In the genomic region with DNA sequence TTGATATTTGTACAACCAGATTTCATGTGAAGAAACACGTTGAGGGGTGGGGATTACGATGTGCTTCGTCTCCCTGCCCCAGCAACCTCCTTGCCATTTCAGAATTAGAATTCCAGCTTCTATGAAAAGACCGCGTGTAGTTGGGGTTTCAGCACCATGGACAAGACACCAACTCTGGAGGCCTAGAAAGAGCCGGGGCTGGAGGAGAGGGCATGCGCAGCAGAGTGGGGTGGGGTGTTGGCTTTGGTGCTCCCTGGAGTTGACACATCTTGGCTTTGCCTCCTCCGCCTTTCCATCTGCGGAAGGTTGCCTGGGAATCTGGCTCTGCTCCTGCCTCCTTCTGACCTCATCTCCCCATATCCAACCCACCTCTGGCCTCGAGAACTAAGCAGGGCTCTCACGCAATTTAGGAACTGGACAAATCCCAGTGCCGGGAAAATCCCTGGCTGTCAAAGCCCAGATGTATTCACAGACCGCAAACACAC, we compare ENCODE assay signal across 1 cellular context.
TF ChIP-seq lines count a peak whose summit lies in the region.

No MANE protein-coding gene starts in this region.

TF ChIP-seq in HepG2, 621 proteins besides CTCF, POLR2A, EP300 and RAD21 (continued from another document):
- TF ChIP-seq MEIS2 (CRISPR knock-in tag; IDR thresholded peaks at IDR 0.05), result 0 out of 2 replicates have a peak, but pooled peaks have one; percentile 54
- TF ChIP-seq MIER2 (CRISPR knock-in tag; IDR thresholded peaks at IDR 0.05), result peak; percentile 98
- TF ChIP-seq SRSF1 (optimal IDR thresholded peaks at IDR 0.05; ENCODE audit: low read depth, low read length), result no peak
- no peak for TF ChIP-seq POLR2G (IDR thresholded peaks at IDR 0.05; ENCODE audit: low read depth, low read length)
- no peak for TF ChIP-seq ATF7-NPFF (CRISPR knock-in tag; IDR thresholded peaks at IDR 0.05; ENCODE audit: low read depth)
- TF ChIP-seq, protein P1, sequence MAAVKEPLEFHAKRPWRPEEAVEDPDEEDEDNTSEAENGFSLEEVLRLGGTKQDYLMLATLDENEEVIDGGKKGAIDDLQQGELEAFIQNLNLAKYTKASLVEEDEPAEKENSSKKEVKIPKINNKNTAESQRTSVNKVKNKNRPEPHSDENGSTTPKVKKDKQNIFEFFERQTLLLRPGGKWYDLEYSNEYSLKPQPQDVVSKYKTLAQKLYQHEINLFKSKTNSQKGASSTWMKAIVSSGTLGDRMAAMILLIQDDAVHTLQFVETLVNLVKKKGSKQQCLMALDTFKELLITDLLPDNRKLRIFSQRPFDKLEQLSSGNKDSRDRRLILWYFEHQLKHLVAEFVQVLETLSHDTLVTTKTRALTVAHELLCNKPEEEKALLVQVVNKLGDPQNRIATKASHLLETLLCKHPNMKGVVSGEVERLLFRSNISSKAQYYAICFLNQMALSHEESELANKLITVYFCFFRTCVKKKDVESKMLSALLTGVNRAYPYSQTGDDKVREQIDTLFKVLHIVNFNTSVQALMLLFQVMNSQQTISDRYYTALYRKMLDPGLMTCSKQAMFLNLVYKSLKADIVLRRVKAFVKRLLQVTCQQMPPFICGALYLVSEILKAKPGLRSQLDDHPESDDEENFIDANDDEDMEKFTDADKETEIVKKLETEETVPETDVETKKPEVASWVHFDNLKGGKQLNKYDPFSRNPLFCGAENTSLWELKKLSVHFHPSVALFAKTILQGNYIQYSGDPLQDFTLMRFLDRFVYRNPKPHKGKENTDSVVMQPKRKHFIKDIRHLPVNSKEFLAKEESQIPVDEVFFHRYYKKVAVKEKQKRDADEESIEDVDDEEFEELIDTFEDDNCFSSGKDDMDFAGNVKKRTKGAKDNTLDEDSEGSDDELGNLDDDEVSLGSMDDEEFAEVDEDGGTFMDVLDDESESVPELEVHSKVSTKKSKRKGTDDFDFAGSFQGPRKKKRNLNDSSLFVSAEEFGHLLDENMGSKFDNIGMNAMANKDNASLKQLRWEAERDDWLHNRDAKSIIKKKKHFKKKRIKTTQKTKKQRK (IDR thresholded peaks at IDR 0.05; ENCODE audit: low read length), result no peak
- no peak for TF ChIP-seq ZBTB38 (CRISPR knock-in tag; IDR thresholded peaks at IDR 0.05)
- TF ChIP-seq, protein P2, sequence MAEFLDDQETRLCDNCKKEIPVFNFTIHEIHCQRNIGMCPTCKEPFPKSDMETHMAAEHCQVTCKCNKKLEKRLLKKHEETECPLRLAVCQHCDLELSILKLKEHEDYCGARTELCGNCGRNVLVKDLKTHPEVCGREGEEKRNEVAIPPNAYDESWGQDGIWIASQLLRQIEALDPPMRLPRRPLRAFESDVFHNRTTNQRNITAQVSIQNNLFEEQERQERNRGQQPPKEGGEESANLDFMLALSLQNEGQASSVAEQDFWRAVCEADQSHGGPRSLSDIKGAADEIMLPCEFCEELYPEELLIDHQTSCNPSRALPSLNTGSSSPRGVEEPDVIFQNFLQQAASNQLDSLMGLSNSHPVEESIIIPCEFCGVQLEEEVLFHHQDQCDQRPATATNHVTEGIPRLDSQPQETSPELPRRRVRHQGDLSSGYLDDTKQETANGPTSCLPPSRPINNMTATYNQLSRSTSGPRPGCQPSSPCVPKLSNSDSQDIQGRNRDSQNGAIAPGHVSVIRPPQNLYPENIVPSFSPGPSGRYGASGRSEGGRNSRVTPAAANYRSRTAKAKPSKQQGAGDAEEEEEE (CRISPR knock-in tag; IDR thresholded peaks at IDR 0.05; ENCODE audit: borderline replicate concordance), result no peak
- TF ChIP-seq POGZ (CRISPR knock-in tag; IDR thresholded peaks at IDR 0.05), result no peak
- TF ChIP-seq ZFY (CRISPR knock-in tag; IDR thresholded peaks at IDR 0.05), result peak; percentile 50
- no peak for TF ChIP-seq IKZF1 (IDR thresholded peaks at IDR 0.05)
- no peak for TF ChIP-seq FOXO1 (CRISPR knock-in tag; IDR thresholded peaks at IDR 0.05)
- TF ChIP-seq WIZ (CRISPR knock-in tag; IDR thresholded peaks at IDR 0.05), result peak; percentile 95
- TF ChIP-seq REXO4 (CRISPR knock-in tag; IDR thresholded peaks at IDR 0.05; ENCODE audit: borderline replicate concordance), result no peak
- no peak for TF ChIP-seq TBX3 (IDR thresholded peaks at IDR 0.05; ENCODE audit: borderline replicate concordance)
- peak; percentile 63; the same call in 1 of the 2 replicates for TF ChIP-seq HMGXB3 (CRISPR knock-in tag; IDR thresholded peaks at IDR 0.05; ENCODE audit: borderline replicate concordance)
- no peak; the same call in 1 of the 2 replicates for TF ChIP-seq NKX3-1 (CRISPR knock-in tag; IDR thresholded peaks at IDR 0.05)
- peak; percentile 64; the same call in 1 of the 2 replicates for TF ChIP-seq ZNF441 (CRISPR knock-in tag; IDR thresholded peaks at IDR 0.05; ENCODE audit: borderline replicate concordance)
- TF ChIP-seq AKAP8 (CRISPR knock-in tag; IDR thresholded peaks at IDR 0.05), result no peak
- TF ChIP-seq ZNF607 (CRISPR knock-in tag; IDR thresholded peaks at IDR 0.05; ENCODE audit: borderline replicate concordance), result peak; percentile 26; the same call in 1 of the 2 replicates
